ENCODE assay signal across 8 cellular contexts in genomic region chr5:374631-375335, GRCh38. TPM values are rescaled to one million over a fixed set of nuclear protein-coding genes. Genes with fewer than 3 reads are reported as not detected.
A peak's percentile ranks its signal among the peaks of the same experiment; 100 is the strongest.
DNase-seq lines count a peak whose midpoint lies in the region; ATAC-seq and TF ChIP-seq lines count a peak whose summit lies in the region.

No MANE protein-coding gene starts in this region.

- H3K4me1 Mint-ChIP-seq in T-helper 2 cell treated with Interferon-gamma antibody and Interleukin-4, amounts not matched to agents 5 μg/mL and 100 μg/mL, for 36 hours (ENCODE audit: low read depth), result peaks cover 66% of the 10 kb centered on the region
- H3K4me1 Mint-ChIP-seq in endothelial cell (ENCODE audit: unreplicated experiment), result peaks cover 8% of the 10 kb centered on the region

- H3K36me3 ChIP-seq in smooth muscle cell (ENCODE audit: low read depth), result no peaks in the 10 kb centered on the region

- peak overlapping the region; percentile 75 for H3K27ac ChIP-seq in RWPE1
- peak overlapping the region; percentile 74 for H3K27ac ChIP-seq in smooth muscle cell (ENCODE audit: low read depth)
- no peak overlapping the region for H3K27ac ChIP-seq in substantia nigra (ENCODE audit: low read depth, low read length, poor library complexity, severe bottlenecking)

- H3K4me2 ChIP-seq in smooth muscle cell, result peak overlapping the region; percentile 90

- H3K27ac Mint-ChIP-seq in T-helper 2 cell treated with Interferon-gamma antibody and Interleukin-4, amounts not matched to agents 5 μg/mL and 100 μg/mL, for 36 hours, result peak overlapping the region; percentile 97
- H3K27ac Mint-ChIP-seq in endothelial cell (ENCODE audit: unreplicated experiment), result no peak overlapping the region

- no peaks in the 10 kb centered on the region for H3K9me3 ChIP-seq in smooth muscle cell (replicated peaks; ENCODE audit: low read depth)

- no peaks in the 10 kb centered on the region for H3K79me2 ChIP-seq in smooth muscle cell (ENCODE audit: low read depth)

- peaks cover 37% of the 10 kb centered on the region for H3K36me3 Mint-ChIP-seq in T-helper 2 cell treated with Interferon-gamma antibody and Interleukin-4, amounts not matched to agents 5 μg/mL and 100 μg/mL, for 36 hours (ENCODE audit: low read depth)
- H3K36me3 Mint-ChIP-seq in endothelial cell (ENCODE audit: low read depth, unreplicated experiment), result no peaks in the 10 kb centered on the region

- H4K20me1 ChIP-seq in smooth muscle cell (ENCODE audit: low read depth), result no peaks in the 10 kb centered on the region

- H3K27me3 ChIP-seq in smooth muscle cell (ENCODE audit: low read depth), result no peaks in the 10 kb centered on the region

- no peak for ATAC-seq in HG02759 (IDR thresholded peaks at IDR 0.05; ENCODE audit: unreplicated experiment)

- POLR2A ChIA-PET in RWPE1 (lab: Yijun Ruan, JAX; ENCODE audit: low non-redundant PET), result no interaction called here

- DNase-seq in T-helper 2 cell treated with Interferon-gamma antibody and Interleukin-4, amounts not matched to agents 5 μg/mL and 100 μg/mL, for 36 hours (ENCODE audit: low spot score), result peak; percentile 3
- DNase-seq in T-helper 2 cell (no peak), RWPE1 (ENCODE audit: low spot score) (no peak), endothelial cell (ENCODE audit: low spot score) (no peak), smooth muscle cell (lab: John Stamatoyannopoulos, UW; ENCODE audit: unreplicated experiment) (no peak), substantia nigra (lab: John Stamatoyannopoulos, UW) (no peak), NCI-H2196 treated with DMSO at 0.1 percent for 48 hours (lab: John Stamatoyannopoulos, UW; ENCODE audit: unreplicated experiment) (no peak)

- H3K4me3 ChIP-seq in smooth muscle cell, result no peak overlapping the region

- H3F3A ChIP-seq in smooth muscle cell (ENCODE audit: low read depth), result peaks cover 7% of the 10 kb centered on the region

- H3K4me1 ChIP-seq in smooth muscle cell (ENCODE audit: low read depth), result peaks cover 12% of the 10 kb centered on the region

- no peak for TF ChIP-seq CTCF in RWPE1 (conservative IDR thresholded peaks at IDR 0.05; ENCODE audit: low read depth)
- TF ChIP-seq CTCF in endothelial cell (IDR thresholded peaks at IDR 0.05; ENCODE audit: unreplicated experiment), result no peak
- TF ChIP-seq CTCF in smooth muscle cell (IDR thresholded peaks at IDR 0.05; ENCODE audit: borderline replicate concordance, insufficient read depth, poor library complexity, severe bottlenecking), result no peak

- peak overlapping the region; percentile 93 for H3K9ac ChIP-seq in smooth muscle cell (ENCODE audit: low read depth)

- no peaks in the 10 kb centered on the region for H3K9me3 Mint-ChIP-seq in T-helper 2 cell treated with Interferon-gamma antibody and Interleukin-4, amounts not matched to agents 5 μg/mL and 100 μg/mL, for 36 hours
- H3K9me3 Mint-ChIP-seq in endothelial cell (ENCODE audit: unreplicated experiment), result no peaks in the 10 kb centered on the region

- H3K4me3 Mint-ChIP-seq in T-helper 2 cell treated with Interferon-gamma antibody and Interleukin-4, amounts not matched to agents 5 μg/mL and 100 μg/mL, for 36 hours, result peak overlapping the region; percentile 82
- H3K4me3 Mint-ChIP-seq in endothelial cell (ENCODE audit: unreplicated experiment), result peak overlapping the region; percentile 31

- CTCF ChIA-PET in RWPE1 (lab: Yijun Ruan, JAX), result interaction anchor here (0.6 to 1.2 kb wide), 3 partner anchors 30 to 58 kb away, joined by 3 read pairs; no protein-coding TSS in a partner anchor

- H3K27me3 Mint-ChIP-seq in T-helper 2 cell treated with Interferon-gamma antibody and Interleukin-4, amounts not matched to agents 5 μg/mL and 100 μg/mL, for 36 hours (ENCODE audit: low read depth), result no peaks in the 10 kb centered on the region
- peaks cover 12% of the 10 kb centered on the region for H3K27me3 Mint-ChIP-seq in endothelial cell (ENCODE audit: unreplicated experiment)

- 95% methylated on average over 19 of the region's 19 CpGs for WGBS in smooth muscle cell (ENCODE audit: low lambda C conversion rate)

- H2AFZ ChIP-seq in smooth muscle cell (ENCODE audit: low read depth), result no peak overlapping the region

RNA-seq across cellular contexts. Expression of gene AHRR, which starts 53.3 kb away (rescaled TPM):
- 8.7 TPM for total RNA-seq in endothelial cell (ENCODE audit: unreplicated experiment)
- total RNA-seq in smooth muscle cell, result 14.4 and 23.4 TPM in 2 replicates
- 18.2 and 20.8 TPM in 2 replicates for polyA plus RNA-seq in smooth muscle cell
